In the genomic region with DNA sequence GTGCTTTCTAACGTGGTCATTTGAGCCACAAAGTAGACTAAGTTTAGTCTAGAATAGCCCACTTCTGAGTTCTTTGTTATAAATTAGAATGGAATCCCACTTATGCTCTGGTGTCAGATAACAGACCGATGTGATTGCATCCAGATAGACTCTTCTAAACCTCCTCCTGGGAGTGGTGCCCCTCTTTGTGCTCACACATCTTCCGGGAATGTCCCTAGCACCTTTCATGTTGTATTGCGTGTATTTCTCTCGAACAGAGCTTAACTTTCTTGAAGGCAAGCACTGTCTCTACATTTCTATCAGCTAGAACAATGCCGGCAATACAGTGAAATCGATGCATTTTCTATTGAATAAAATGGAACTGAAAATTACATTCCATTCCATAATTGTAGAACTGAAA, we compare ENCODE assay signal across 19 cellular contexts. TPM values are rescaled to one million over a fixed set of nuclear protein-coding genes. Genes with fewer than 3 reads are reported as not detected.
DNase-seq lines count a peak whose midpoint lies in the region; ATAC-seq and TF ChIP-seq lines count a peak whose summit lies in the region.
"Had no signal": no experiment of that assay in that cellular context is flagged by ENCODE, and none has a peak within 500 bp of the region (broad histone marks: within the 10 kb centered on the region; RNA-seq: fewer than 3 reads in every experiment).

No MANE protein-coding gene starts in this region.

- H3K4me3 Mint-ChIP-seq in H9 = peak overlapping the region; percentile 38 to 73; a peak in 4 of 5 replicates
- H3K4me3 Mint-ChIP-seq: activated CD4-positive, alpha-beta T cell treated with anti-CD3 and anti-CD28 coated beads, Interleukin-2, amount 10 ng/mL, durations not matched to agents 7 days and 5 days; naive thymus-derived CD8-positive, alpha-beta T cell had no signal

- H3K14ac ChIP-seq in H9 (ENCODE audit: insufficient read depth, low read length) = no peak overlapping the region
- H3K14ac ChIP-seq in neuronal stem cell (ENCODE audit: low read length) = no peak overlapping the region

- H3K4me2 ChIP-seq in H9 (ENCODE audit: insufficient read depth, insufficient read length, low read length) = peak overlapping the region; percentile 93
- peak overlapping the region; percentile 41 for H3K4me2 ChIP-seq in neuronal stem cell (ENCODE audit: insufficient read depth, low read length, poor library complexity, severe bottlenecking)
- H3K4me2 ChIP-seq: BLaER1 had no signal

- in situ Hi-C loops in transverse colon (cut with MboI; ENCODE audit: low pct_ligation_motif_present in 1 of 4, low pct_unique_long_range_greater_than_20kb in 1 of 4, low sequenced_read_pairs in 3 of 4) = no loop called here

- H3K4me1 ChIP-seq in H9 (ENCODE audit: insufficient read depth, low read length) = peaks cover 7% of the 10 kb centered on the region
- H3K4me1 ChIP-seq in neuronal stem cell (ENCODE audit: control insufficient read depth in 2 of 2, insufficient read depth in 1 of 2, low read depth in 1 of 2, low read length in 2 of 2) = peaks cover 5 to 7% of the 10 kb centered on the region in 2 donors
- no peaks in the 10 kb centered on the region for H3K4me1 ChIP-seq in transverse colon
- H3K4me1 ChIP-seq: ascending aorta, BLaER1, upper lobe of right lung had no signal

- H3K9me3 Mint-ChIP-seq in H9 = no peaks in the 10 kb centered on the region; a peak in 1 of 5 replicates
- H3K9me3 Mint-ChIP-seq: activated CD4-positive, alpha-beta T cell treated with anti-CD3 and anti-CD28 coated beads, Interleukin-2, amount 10 ng/mL, durations not matched to agents 7 days and 5 days; naive thymus-derived CD8-positive, alpha-beta T cell had no signal

- H3K4ac ChIP-seq in H9 (ENCODE audit: low read depth, low read length) = no peak overlapping the region; the same call in 1 of the 2 replicates
- H3K4ac ChIP-seq in neuronal stem cell (ENCODE audit: low read length) = no peak overlapping the region

- H4K20me1 ChIP-seq in H9 (ENCODE audit: control insufficient read depth, insufficient read depth, insufficient read length) = no peaks in the 10 kb centered on the region
- H4K20me1 ChIP-seq: BLaER1 had no signal

- H3K4me3 ChIP-seq in foreskin fibroblast (ENCODE audit: low read depth in 1 of 2, low read length in 2 of 2) (no peak overlapping the region), neuronal stem cell (ENCODE audit: low read length in 2 of 2) (no peak overlapping the region), transverse colon (no peak overlapping the region)
- H3K4me3 ChIP-seq: ascending aorta, BLaER1, K562, upper lobe of right lung had no signal

- intact Hi-C loops in transverse colon (cut with DNase I; ENCODE audit: low total_unique reads) = no loop called here

- H4K5ac ChIP-seq in H9 (ENCODE audit: insufficient read length, low read depth, low read length) = no peak overlapping the region

- TF ChIP-seq CTCF in H9 (conservative IDR thresholded peaks at IDR 0.05) (no peak), foreskin fibroblast (IDR thresholded peaks at IDR 0.05; ENCODE audit: low read depth, low read length) (no peak), transverse colon (IDR thresholded peaks at IDR 0.05) (no peak)

- TF ChIP-seq EP300 in transverse colon (IDR thresholded peaks at IDR 0.05; ENCODE audit: low read depth) = no peak

- H3K27me3 Mint-ChIP-seq in H9 (ENCODE audit: low read depth) = no peaks in the 10 kb centered on the region

- H3K27me3 ChIP-seq in H9 (ENCODE audit: insufficient read depth, low read length) (no peaks in the 10 kb centered on the region), neuronal stem cell (ENCODE audit: control insufficient read depth in 3 of 3, insufficient read depth in 3 of 3, low read depth in 1 of 3, low read length in 3 of 3) (no peaks in the 10 kb centered on the region), transverse colon (no peaks in the 10 kb centered on the region)
- H3K27me3 ChIP-seq: ascending aorta, BLaER1, upper lobe of right lung had no signal

- H3K4me1 Mint-ChIP-seq in H9 = peaks cover 58 to 62% of the 10 kb centered on the region in 2 experiments

- H4K8ac ChIP-seq in H9 (replicated peaks; ENCODE audit: insufficient read length, low read depth, low read length) = no peak overlapping the region
- H4K8ac ChIP-seq in neuronal stem cell (ENCODE audit: low read depth, low read length) = no peak overlapping the region

- H3K23me2 ChIP-seq in H9 (ENCODE audit: insufficient read length, low read depth, low read length, poor library complexity, severe bottlenecking) = peaks cover 3% of the 10 kb centered on the region

- H2AFZ ChIP-seq in H9 (ENCODE audit: low read length) (no peak overlapping the region), neuronal stem cell (ENCODE audit: low read length) (peak overlapping the region; percentile 76)

- H3K36me3 ChIP-seq in neuronal stem cell (replicated peaks in 1 of 2; ENCODE audit: control insufficient read depth in 2 of 2, insufficient read depth in 2 of 2, low read length in 2 of 2) (peaks cover 0 to 6% of the 10 kb centered on the region in 2 donors), transverse colon (no peaks in the 10 kb centered on the region)
- H3K36me3 ChIP-seq: ascending aorta, BLaER1, upper lobe of right lung had no signal

- H3K79me1 ChIP-seq in H9 (ENCODE audit: insufficient read depth, low read depth, low read length, poor library complexity, severe bottlenecking) = no peaks in the 10 kb centered on the region
- no peaks in the 10 kb centered on the region for H3K79me1 ChIP-seq in neuronal stem cell (ENCODE audit: low read depth, low read length)

- H2BK120ac ChIP-seq in H9 (ENCODE audit: low read depth, low read length, poor library complexity, severe bottlenecking) (no peak overlapping the region), neuronal stem cell (ENCODE audit: low read depth, low read length) (no peak overlapping the region)

- H2BK5ac ChIP-seq in H9 (ENCODE audit: insufficient read length, low read length) (peak overlapping the region; percentile 88), neuronal stem cell (ENCODE audit: low read length) (no peak overlapping the region)

- H4K91ac ChIP-seq in H9 (ENCODE audit: insufficient read length, low read depth, low read length) = no peak overlapping the region
- no peak overlapping the region for H4K91ac ChIP-seq in neuronal stem cell (ENCODE audit: low read depth, low read length, poor library complexity)

- H3K27ac Mint-ChIP-seq in H9 = peak overlapping the region; percentile 94 to 100 (median 99)
- H3K27ac Mint-ChIP-seq: activated CD4-positive, alpha-beta T cell treated with anti-CD3 and anti-CD28 coated beads, Interleukin-2, amount 10 ng/mL, durations not matched to agents 7 days and 5 days; naive thymus-derived CD8-positive, alpha-beta T cell had no signal

- H3K23ac ChIP-seq in H9 (ENCODE audit: insufficient read length, low read depth, low read length) = no peak overlapping the region
- no peak overlapping the region for H3K23ac ChIP-seq in neuronal stem cell (ENCODE audit: low read depth, low read length, poor library complexity)

- H3K36me3 Mint-ChIP-seq in H9 (ENCODE audit: insufficient read depth in 1 of 3, low read depth in 3 of 3) = no peaks in the 10 kb centered on the region; a peak in 2 of 7 replicates
- H3K36me3 Mint-ChIP-seq: naive thymus-derived CD8-positive, alpha-beta T cell had no signal

- ATAC-seq in GM19467 (IDR thresholded peaks at IDR 0.05; ENCODE audit: unreplicated experiment) = no peak
- ATAC-seq: K562; naive thymus-derived CD8-positive, alpha-beta T cell; upper lobe of right lung had no signal

- no peak overlapping the region for H3K56ac ChIP-seq in H9 (ENCODE audit: insufficient read length, low read depth, low read length)

- H3K9me3 ChIP-seq in H9 (ENCODE audit: control insufficient read depth, low read depth, low read length) = no peaks in the 10 kb centered on the region
- no peaks in the 10 kb centered on the region for H3K9me3 ChIP-seq in neuronal stem cell (replicated peaks in 1 of 2; ENCODE audit: control insufficient read depth in 2 of 2, insufficient read depth in 1 of 2, low read depth in 1 of 2, low read length in 2 of 2)
- H3K9me3 ChIP-seq in transverse colon = no peaks in the 10 kb centered on the region
- H3K9me3 ChIP-seq: ascending aorta, BLaER1, upper lobe of right lung had no signal

- H3K18ac ChIP-seq in H9 (ENCODE audit: insufficient read length, low read depth, low read length) (peak overlapping the region; percentile 83), neuronal stem cell (ENCODE audit: low read length) (no peak overlapping the region)

- H3K9ac ChIP-seq in H9 (ENCODE audit: extremely low read depth, insufficient read length, low read length) (peak overlapping the region; percentile 68), neuronal stem cell (ENCODE audit: low read depth, low read length, poor library complexity) (no peak overlapping the region)
- H3K9ac ChIP-seq: BLaER1 had no signal

- DNase-seq in H9 (peak; percentile 82), NCI-H226 (peak; percentile 29), foreskin fibroblast (peak; percentile 57 to 80), neuronal stem cell (ENCODE audit: low spot score) (peak; percentile 57), SW 1271 (lab: John Stamatoyannopoulos, UW) (no peak), transverse colon (no peak)
- no peak for DNase-seq in activated CD8-positive, alpha-beta memory T cell treated with anti-CD3 and anti-CD28 coated beads, Interleukin-2, amount 50 U/mL, for 48 hours
- DNase-seq: activated CD4-positive, alpha-beta T cell treated with anti-CD3 and anti-CD28 coated beads, Interleukin-2, amount 10 ng/mL, durations not matched to agents 7 days and 5 days; activated T-cell treated with anti-CD3 and anti-CD28 coated beads, Interleukin-2, amount 50 U/mL, for 48 hours; naive thymus-derived CD8-positive, alpha-beta T cell; stimulated activated CD4-positive, alpha-beta T cell treated with anti-CD3 and anti-CD28 coated beads, Interleukin-2, amount 100 ng/mL, for 48 hours; T1000; upper lobe of right lung had no signal

- H2BK20ac ChIP-seq in H9 (ENCODE audit: low read depth, low read length, poor library complexity, severe bottlenecking) = no peak overlapping the region

- peak overlapping the region; percentile 93 for H2AK5ac ChIP-seq in H9 (ENCODE audit: insufficient read length, low read length)
- no peak overlapping the region for H2AK5ac ChIP-seq in neuronal stem cell (ENCODE audit: low read depth, low read length)

- H3K27ac ChIP-seq in H9 (ENCODE audit: insufficient read length, low read depth, low read length) (peak overlapping the region; percentile 100), neuronal stem cell (replicated peaks; ENCODE audit: low read length) (peak overlapping the region; percentile 48), transverse colon (no peak overlapping the region)
- H3K27ac ChIP-seq: ascending aorta, BLaER1, upper lobe of right lung had no signal

- H3T11ph ChIP-seq in H9 (ENCODE audit: low read length) = no peak overlapping the region

- no peaks in the 10 kb centered on the region for H3K79me2 ChIP-seq in H9 (ENCODE audit: insufficient read depth, low read length)

- no peak overlapping the region for H2BK15ac ChIP-seq in H9 (ENCODE audit: low read depth, low read length)
- no peak overlapping the region for H2BK15ac ChIP-seq in neuronal stem cell (ENCODE audit: low read length)

- H2BK12ac ChIP-seq in H9 (ENCODE audit: insufficient read length, low read depth, low read length) (peak overlapping the region; percentile 87), neuronal stem cell (ENCODE audit: low read length) (no peak overlapping the region)

- WGBS in H9 (ENCODE audit: extremely low coverage, insufficient read length, low lambda C conversion rate) = no CpG with 5 or more reads among the region's 7 CpGs
- WGBS in neuronal stem cell (ENCODE audit: extremely low coverage in 2 of 2, insufficient read length in 2 of 2, insufficient replicate concordance in 1 of 2), 2 donors = no CpG with 5 or more reads among the region's 7 CpGs
- WGBS in transverse colon (ENCODE audit: low coverage in 1 of 2), 2 donors = 74 to 83% methylated on average over 7 of the region's 7 CpGs

- TF ChIP-seq POLR2A in transverse colon (IDR thresholded peaks at IDR 0.05) = no peak

RNA-seq across cellular contexts. Expression of gene CP, which starts 23.0 kb away (rescaled TPM):
- 0.66 and 1.1 TPM in 2 replicates for total RNA-seq in H9 (2021)
- polyA plus RNA-seq in neuronal stem cell (2013, experiment 1 of 2) = 0.64 TPM
- polyA plus RNA-seq in neuronal stem cell (2013, experiment 2 of 2) = 0.69 TPM
- 10 to 100 TPM in 1 of 4 donors, 1 to 10 TPM in 1, under 1 TPM in 1, not detected in 1; 0.80 to 19.5 (median 7.0) TPM for total RNA-seq in transverse colon
- total RNA-seq: activated CD4-positive, alpha-beta T cell treated with anti-CD3 and anti-CD28 coated beads, Interleukin-2, amount 10 ng/mL, durations not matched to agents 7 days and 5 days; dermis microvascular lymphatic vessel endothelial cell; fibroblast of villous mesenchyme; naive thymus-derived CD8-positive, alpha-beta T cell had no signal

Comparison
In these comparisons a context has a peak if more than half of its experiments do, and no peak if none do; other contexts are left out.
1. DNase-seq: peak in H9 (single experiment), NCI-H226 (single experiment), foreskin fibroblast (2 of 2) and neuronal stem cell (single experiment); none in SW 1271 (0 of 2), activated CD8-positive, alpha-beta memory T cell treated with anti-CD3 and anti-CD28 coated beads, Interleukin-2, amount 50 U/mL, for 48 hours (single experiment) and transverse colon (single experiment).
2. H3K27ac ChIP-seq: peak in H9 (single experiment) and neuronal stem cell (single experiment); none in transverse colon (0 of 4).